12 cellular contexts compared by ENCODE assay signal in genomic region chr5:141906517-141906916, GRCh38. TPM values are rescaled to one million over a fixed set of nuclear protein-coding genes. Genes with fewer than 3 reads are reported as not detected.
"Had no signal": no experiment of that assay in that cellular context is flagged by ENCODE, and none has a peak within 500 bp of the region (broad histone marks: within the 10 kb centered on the region; RNA-seq: fewer than 3 reads in every experiment).

No MANE protein-coding gene starts in this region.

- H3K9me3 ChIP-seq: HAP-1 had no signal

- H3K36me3 ChIP-seq: HAP-1 had no signal

- H2AFZ ChIP-seq: GM23248, GM23338 had no signal

- H3K9me3 Mint-ChIP-seq: GM23338, H9, HFFc6 had no signal

- H3K4me2 ChIP-seq: GM23338 had no signal

- ATAC-seq: GM23338, HCT116 had no signal

- H3K27ac ChIP-seq: GM23248 had no signal

- H3K4me1 ChIP-seq: HAP-1 had no signal

- FAIRE-seq: H1, H54 had no signal

- H3K27ac Mint-ChIP-seq: GM23338, H9, HFFc6 had no signal

- H3K9ac ChIP-seq: GM23248 had no signal

- H3K4me3 ChIP-seq: GM23248, GM23338, HAP-1 had no signal

- DNase-seq: GM23248, GOT3, H7, H9, HCEC 1CT, HFFc6 had no signal

- H3K4me3 Mint-ChIP-seq: GM23338, H9, HFFc6 had no signal

RNA-seq across cellular contexts. Expression of gene PCDH12, which starts 51.5 kb away (rescaled TPM):
- total RNA-seq: GM23248, H4, H9 had no signal
